8 cellular contexts compared by ENCODE assay signal in the genomic region with DNA sequence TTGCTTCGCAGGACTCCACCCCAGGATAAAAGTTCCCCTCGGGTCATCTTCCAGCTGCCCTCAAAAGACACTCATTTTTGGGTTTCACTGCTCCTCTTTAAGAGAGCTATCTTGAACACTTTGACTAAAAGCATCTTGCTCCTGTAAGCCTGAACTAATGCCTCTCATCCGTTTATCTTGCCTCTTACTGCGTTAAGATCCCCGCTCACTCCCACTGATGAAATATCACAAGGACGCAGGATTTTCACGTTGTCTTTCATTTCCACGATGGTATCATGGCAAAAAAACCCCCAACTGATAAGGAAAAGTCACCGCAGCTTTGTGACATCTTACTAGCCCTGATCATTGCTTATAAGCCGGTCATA. TPM values are rescaled to one million over a fixed set of nuclear protein-coding genes. Genes with fewer than 3 reads are reported as not detected.
DNase-seq lines count a peak whose midpoint lies in the region; ATAC-seq and TF ChIP-seq lines count a peak whose summit lies in the region.

No MANE protein-coding gene starts in this region.

- TF ChIP-seq CTCF in heart left ventricle (IDR thresholded peaks at IDR 0.05) (no peak), body of pancreas (IDR thresholded peaks at IDR 0.05) (no peak), vagina (IDR thresholded peaks at IDR 0.05) (no peak)

- 13 to 51% (median 28%) methylated on average over 10 of the region's 10 CpGs for WGBS in heart left ventricle, 4 donors
- WGBS in body of pancreas, 2 donors, result 12 to 17% methylated on average over 8 to 10 of the region's 10 CpGs
- WGBS in mesendoderm (ENCODE audit: extremely low coverage, insufficient coverage, low lambda C conversion rate), result no CpG with 5 or more reads among the region's 10 CpGs

- H3K36me3 ChIP-seq in heart left ventricle (no peaks in the 10 kb centered on the region), body of pancreas (replicated peaks in 1 of 2; ENCODE audit: insufficient read depth in 1 of 2, low read depth in 2 of 2) (no peaks in the 10 kb centered on the region), mesendoderm (ENCODE audit: control insufficient read depth, insufficient read depth, low read length) (no peaks in the 10 kb centered on the region), vagina (no peaks in the 10 kb centered on the region)

- peaks cover 0 to 31% (median 0%) of the 10 kb centered on the region in 12 donors for H3K4me1 ChIP-seq in heart left ventricle
- H3K4me1 ChIP-seq in body of pancreas, result peaks cover 5% of the 10 kb centered on the region
- no peaks in the 10 kb centered on the region for H3K4me1 ChIP-seq in mesendoderm (ENCODE audit: control insufficient read depth, low read depth, low read length)
- H3K4me1 ChIP-seq in vagina, result no peaks in the 10 kb centered on the region

- no peak overlapping the region for H3K18ac ChIP-seq in mesendoderm (ENCODE audit: low read length)

- no peak for TF ChIP-seq POLR2A in heart left ventricle (IDR thresholded peaks at IDR 0.05)
- no peak for TF ChIP-seq POLR2A in body of pancreas (IDR thresholded peaks at IDR 0.05)
- TF ChIP-seq POLR2A in vagina (IDR thresholded peaks at IDR 0.05), result no peak

- peak overlapping the region; percentile 59 for H3K4me2 ChIP-seq in mesendoderm (ENCODE audit: low read length)

- H2BK5ac ChIP-seq in mesendoderm (ENCODE audit: low read length), result no peak overlapping the region

- no peak overlapping the region for H4K8ac ChIP-seq in mesendoderm (ENCODE audit: low read depth, low read length)

- peaks cover 0 to 5% (median 0%) of the 10 kb centered on the region in 9 donors for H3K27me3 ChIP-seq in heart left ventricle
- H3K27me3 ChIP-seq in body of pancreas, result no peaks in the 10 kb centered on the region
- no peaks in the 10 kb centered on the region for H3K27me3 ChIP-seq in mesendoderm (ENCODE audit: insufficient read depth, low read length, poor library complexity)
- H3K27me3 ChIP-seq in vagina, result no peaks in the 10 kb centered on the region

- H4K5ac ChIP-seq in mesendoderm (ENCODE audit: low read length), result no peak overlapping the region

- H2BK15ac ChIP-seq in mesendoderm (replicated peaks; ENCODE audit: low read depth), result no peak overlapping the region

- H3K9ac ChIP-seq in mesendoderm (ENCODE audit: low read length), result peak overlapping the region; percentile 68

- H3K79me2 ChIP-seq in mesendoderm (ENCODE audit: control insufficient read depth, insufficient read depth, low read length), result no peaks in the 10 kb centered on the region

- H3K4me3 ChIP-seq in heart left ventricle (peak overlapping the region; percentile 57 to 99 (median 78)), body of pancreas (peak overlapping the region in 1 of 2 donors; percentile 12), mesendoderm (ENCODE audit: low read length) (peak overlapping the region; percentile 43), vagina (peak overlapping the region; percentile 46 to 55)

- H3K9me3 ChIP-seq in heart left ventricle, result no peaks in the 10 kb centered on the region
- no peaks in the 10 kb centered on the region for H3K9me3 ChIP-seq in body of pancreas
- no peaks in the 10 kb centered on the region for H3K9me3 ChIP-seq in vagina

- no peak overlapping the region for H2BK120ac ChIP-seq in mesendoderm (ENCODE audit: low read depth, low read length)

- H2AK5ac ChIP-seq in mesendoderm (ENCODE audit: low read length), result no peak overlapping the region

- intact Hi-C loops in heart left ventricle (cut with DNase I) (no loop called here), Right ventricle myocardium superior (cut with DNase I) (no loop called here), body of pancreas (cut with DNase I) (no loop called here), vagina (cut with DNase I) (no loop called here)

- H3K27ac ChIP-seq in heart left ventricle, result peak overlapping the region; percentile 47 to 94 (median 88)
- peak overlapping the region in 3 of 4 donors; percentile 61 to 80 (median 77) for H3K27ac ChIP-seq in body of pancreas
- peak overlapping the region; percentile 51 for H3K27ac ChIP-seq in mesendoderm (ENCODE audit: low read depth, low read length)
- peak overlapping the region; percentile 85 for H3K27ac ChIP-seq in vagina

- H3K23ac ChIP-seq in mesendoderm (ENCODE audit: low read length), result peak overlapping the region; percentile 66

- DNase-seq in heart left ventricle (no peak), Right ventricle myocardium superior (no peak), body of pancreas (no peak), mesendoderm (no peak), vagina (ENCODE audit: extremely low spot score in 2 of 2) (no peak), SIG-M5 (lab: John Stamatoyannopoulos, UW) (no peak)

- H3K79me1 ChIP-seq in mesendoderm (ENCODE audit: low read length), result no peaks in the 10 kb centered on the region

- H3K56ac ChIP-seq in mesendoderm (ENCODE audit: low read length), result peak overlapping the region; percentile 80

- no peak for ATAC-seq in heart left ventricle
- ATAC-seq in Right ventricle myocardium superior (ENCODE audit: poor library complexity), result no peak
- no peak for ATAC-seq in body of pancreas
- no peak for ATAC-seq in GM21529 (IDR thresholded peaks at IDR 0.05; ENCODE audit: unreplicated experiment)
- no peak for ATAC-seq in HG03571 (IDR thresholded peaks at IDR 0.05; ENCODE audit: unreplicated experiment)

- H3K4ac ChIP-seq in mesendoderm (ENCODE audit: low read depth, low read length), result no peak overlapping the region

RNA-seq across cellular contexts. Expression of a gene that starts 0.6 kb away (rescaled TPM):
- total RNA-seq in heart left ventricle, result 10 to 100 TPM; 25.6 to 68.7 (median 58.3) TPM
- 10 to 100 TPM; 11.7 to 54.7 TPM for polyA plus RNA-seq in heart left ventricle
- 25.1 TPM for total RNA-seq in Right ventricle myocardium superior
- total RNA-seq in body of pancreas, result 10 to 100 TPM; 10.5 to 18.9 TPM
- 46.2 TPM for polyA plus RNA-seq in mesendoderm (2013, experiment 1 of 2)
- 47.4 TPM for polyA plus RNA-seq in mesendoderm (2013, experiment 2 of 2)
- 39.8 TPM for total RNA-seq in vagina
